ENCODE assay signal across 8 cellular contexts in genomic region chr19:49890349-49891311, GRCh38. TPM values are rescaled to one million over a fixed set of nuclear protein-coding genes. Genes with fewer than 3 reads are reported as not detected.
A peak's percentile ranks its signal among the peaks of the same experiment; 100 is the strongest.
DNase-seq lines count a peak whose midpoint lies in the region; ATAC-seq and TF ChIP-seq lines count a peak whose summit lies in the region.

No MANE protein-coding gene starts in this region.

- peaks cover 7% of the 10 kb centered on the region for H3K36me3 Mint-ChIP-seq in activated naive CD4-positive, alpha-beta T cell treated with anti-CD3 and anti-CD28 coated beads, Interleukin-2, amount 10 ng/mL, durations not matched to agents 7 days and 5 days

- in situ Hi-C loops in GM13976 (cut with MboI; ENCODE audit: low sequenced_read_pairs, unreplicated experiment), result no loop called here

- no peaks in the 10 kb centered on the region for H3K9me3 Mint-ChIP-seq in activated naive CD4-positive, alpha-beta T cell treated with anti-CD3 and anti-CD28 coated beads, Interleukin-2, amount 10 ng/mL, durations not matched to agents 7 days and 5 days

- H3K4me1 Mint-ChIP-seq in activated naive CD4-positive, alpha-beta T cell treated with anti-CD3 and anti-CD28 coated beads, Interleukin-2, amount 10 ng/mL, durations not matched to agents 7 days and 5 days, result peaks cover 17% of the 10 kb centered on the region

- peak overlapping the region; percentile 45 for H3K27ac Mint-ChIP-seq in activated naive CD4-positive, alpha-beta T cell treated with anti-CD3 and anti-CD28 coated beads, Interleukin-2, amount 10 ng/mL, durations not matched to agents 7 days and 5 days

- DNase-seq in GM13976 (ENCODE audit: low spot score) (peak; percentile 85), RPMI7951 (ENCODE audit: low read depth) (peak; percentile 32), iPS-NIHi11 (ENCODE audit: low spot score) (peak; percentile 91), NCI-H1417 treated with DMSO at 0.1 percent for 48 hours (lab: John Stamatoyannopoulos, UW) (no peak), dermis blood vessel endothelial cell (no peak)
- peak; percentile 76 for DNase-seq in activated naive CD4-positive, alpha-beta T cell treated with anti-CD3 and anti-CD28 coated beads, Interleukin-2, amount 10 ng/mL, durations not matched to agents 7 days and 5 days
- DNase-seq in stimulated activated CD4-positive, alpha-beta T cell treated with anti-CD3 and anti-CD28 coated beads, TNF-alpha, amount 100 ng/mL, for 1 hour (ENCODE audit: low read depth in 3 of 3, low spot score in 1 of 3), result peak in 2 of 3 donors; percentile 42 to 62

- ATAC-seq in HG03097 (IDR thresholded peaks at IDR 0.05; ENCODE audit: low FRiP score, unreplicated experiment), result no peak

- peak overlapping the region; percentile 66 for H3K4me3 Mint-ChIP-seq in activated naive CD4-positive, alpha-beta T cell treated with anti-CD3 and anti-CD28 coated beads, Interleukin-2, amount 10 ng/mL, durations not matched to agents 7 days and 5 days

- no peak for TF ChIP-seq CTCF in GM13976 (IDR thresholded peaks at IDR 0.05; ENCODE audit: borderline replicate concordance, control extremely low read depth, extremely low read depth, insufficient read depth, missing control alignments)

- H3K27me3 Mint-ChIP-seq in activated naive CD4-positive, alpha-beta T cell treated with anti-CD3 and anti-CD28 coated beads, Interleukin-2, amount 10 ng/mL, durations not matched to agents 7 days and 5 days, result peaks cover 38% of the 10 kb centered on the region

- CTCF ChIA-PET in activated naive CD4-positive, alpha-beta T cell treated with anti-CD3 and anti-CD28 coated beads, Interleukin-2, amount 10 ng/mL, durations not matched to agents 7 days and 5 days (lab: Charles Lee), result interaction anchor here (0.9 kb wide), 1 partner anchor 25 kb away, joined by 3 read pairs; no protein-coding TSS in a partner anchor

RNA-seq across cellular contexts. Expression of gene IL4I1, which starts 6.1 kb away (rescaled TPM):
- 0.39 and 1.3 TPM in 2 replicates for total RNA-seq in RPMI7951 (2014; rRNA removed; shearing (Covaris generic))
- total RNA-seq in dermis blood vessel endothelial cell, result 2.1 and 3.6 TPM in 2 replicates

RNA-seq across cellular contexts. Expression of gene TBC1D17, which starts 13.1 kb away (rescaled TPM):
- total RNA-seq in RPMI7951 (2014; rRNA removed; shearing (Covaris generic)), result 10.3 and 12.3 TPM in 2 replicates
- total RNA-seq in dermis blood vessel endothelial cell, result 7.5 and 13.8 TPM in 2 replicates

RNA-seq across cellular contexts. Expression of gene AKT1S1, which starts 13.5 kb away (rescaled TPM):
- 10.8 and 15.3 TPM in 2 replicates for total RNA-seq in RPMI7951 (2014; rRNA removed; shearing (Covaris generic))
- total RNA-seq in dermis blood vessel endothelial cell, result 9.9 and 13.0 TPM in 2 replicates

RNA-seq across cellular contexts. Expression of gene PNKP, which starts 23.3 kb away (rescaled TPM):
- 22.7 and 29.7 TPM in 2 replicates for total RNA-seq in RPMI7951 (2014; rRNA removed; shearing (Covaris generic))
- total RNA-seq in dermis blood vessel endothelial cell, result 44.3 and 60.4 TPM in 2 replicates

RNA-seq across cellular contexts. Expression of gene ATF5, which starts 38.4 kb away (rescaled TPM):
- 9.5 and 11.6 TPM in 2 replicates for total RNA-seq in RPMI7951 (2014; rRNA removed; shearing (Covaris generic))
- 3.2 and 3.5 TPM in 2 replicates for total RNA-seq in dermis blood vessel endothelial cell

Comparison
In these comparisons a context has a peak if more than half of its experiments do, and no peak if none do; other contexts are left out.
1. DNase-seq: peak in GM13976 (single experiment), RPMI7951 (single experiment), activated naive CD4-positive, alpha-beta T cell treated with anti-CD3 and anti-CD28 coated beads, Interleukin-2, amount 10 ng/mL, durations not matched to agents 7 days and 5 days (single experiment), iPS-NIHi11 (single experiment) and stimulated activated CD4-positive, alpha-beta T cell treated with anti-CD3 and anti-CD28 coated beads, TNF-alpha, amount 100 ng/mL, for 1 hour (2 of 3); none in NCI-H1417 treated with DMSO at 0.1 percent for 48 hours (single experiment) and dermis blood vessel endothelial cell (single experiment).